In the genomic region with DNA sequence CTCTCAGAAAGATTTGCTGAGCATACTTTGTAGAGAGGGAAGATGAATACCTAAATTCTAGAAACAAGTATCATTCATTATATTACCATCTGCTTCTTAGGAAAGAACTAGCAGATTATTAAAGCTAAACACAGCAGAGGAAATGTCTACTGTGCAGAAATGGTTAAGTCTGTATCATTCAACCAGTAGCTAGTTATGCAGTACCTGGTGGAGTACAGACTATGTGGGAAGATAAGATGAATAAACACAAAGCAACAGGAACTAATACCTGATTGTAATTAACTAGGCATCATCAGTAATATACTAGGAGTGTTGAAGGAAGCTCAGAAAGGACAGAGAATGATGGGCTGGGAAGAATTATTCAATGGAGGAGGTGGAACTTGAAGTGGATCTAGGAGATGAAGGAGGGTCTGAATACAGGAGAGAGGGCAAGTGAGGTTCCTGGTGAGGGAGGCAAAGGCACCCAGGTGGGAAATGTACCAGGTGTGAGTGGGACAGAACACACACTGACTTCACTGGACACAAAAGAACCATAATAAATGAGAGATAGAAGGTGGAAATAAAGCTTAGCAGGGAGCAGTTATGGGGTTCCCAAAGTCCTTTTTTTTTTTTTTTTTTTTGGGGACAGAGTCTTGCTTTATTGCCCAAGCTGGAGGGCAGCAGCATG, we compare ENCODE assay signal across 22 cellular contexts. TPM values are rescaled to one million over a fixed set of nuclear protein-coding genes. Genes with fewer than 3 reads are reported as not detected.
DNase-seq lines count a peak whose midpoint lies in the region; ATAC-seq, FAIRE-seq and TF ChIP-seq lines count a peak whose summit lies in the region.
"Had no signal": no experiment of that assay in that cellular context is flagged by ENCODE, and none has a peak within 500 bp of the region (broad histone marks: within the 10 kb centered on the region; RNA-seq: fewer than 3 reads in every experiment).

No MANE protein-coding gene starts in this region.

- no peak overlapping the region for H2AFZ ChIP-seq in H1 (ENCODE audit: low read length)

- peak overlapping the region; percentile 34 for H3K27ac Mint-ChIP-seq in stimulated activated naive CD8-positive, alpha-beta T cell treated with anti-CD3 and anti-CD28 coated beads, Interleukin-15, Interleukin-2, amounts not matched to agents 100 ng/mL and 50 ng/mL, for 24 hours
- H3K27ac Mint-ChIP-seq in WTC11 (peak overlapping the region; percentile 37), type B pancreatic cell (peak overlapping the region; percentile 7)
- H3K27ac Mint-ChIP-seq: activated naive CD4-positive, alpha-beta T cell treated with anti-CD3 and anti-CD28 coated beads, Interleukin-2, amount 10 ng/mL, durations not matched to agents 7 days and 5 days had no signal

- POLR2A ChIA-PET in WTC11 (lab: Charles Lee) (interaction anchor here (0.6 kb wide), 2 partner anchors 132 to 773 kb away, joined by 3 to 5 read pairs; no protein-coding TSS in a partner anchor), H1 (lab: Charles Lee; ENCODE audit: partially characterized antibody) (interaction anchor here (0.6 to 2.6 kb wide), 5 partner anchors 10 to 213 kb away, joined by 3 to 11 read pairs (median 3); a partner anchor contains a TSS)

- no peak overlapping the region for H3K4me3 ChIP-seq in H1 (ENCODE audit: extremely low read depth in 1 of 4, insufficient read depth in 2 of 4, low read depth in 3 of 4, low read length in 4 of 4)
- H3K4me3 ChIP-seq: esophagus squamous epithelium, tibial artery had no signal

- no peak for TF ChIP-seq EP300 in H1 (IDR thresholded peaks at IDR 0.05; ENCODE audit: borderline replicate concordance in 1 of 2, low read depth in 2 of 2, low read length in 2 of 2)

- FAIRE-seq in H1 (lab: Jason Lieb, UNC) (no peak), HTR-8/SVneo (lab: Jason Lieb, UNC) (no peak)
- FAIRE-seq: GM12891, kidney, small intestine, TTC549 had no signal

- H3K27me3 Mint-ChIP-seq in stimulated activated naive CD8-positive, alpha-beta T cell treated with anti-CD3 and anti-CD28 coated beads, Interleukin-15, Interleukin-2, amounts not matched to agents 100 ng/mL and 50 ng/mL, for 24 hours = no peaks in the 10 kb centered on the region
- H3K27me3 Mint-ChIP-seq in WTC11 (ENCODE audit: low read depth) (peaks cover 3% of the 10 kb centered on the region; the same call in 1 of the 2 replicates), type B pancreatic cell (no peaks in the 10 kb centered on the region)
- H3K27me3 Mint-ChIP-seq: activated naive CD4-positive, alpha-beta T cell treated with anti-CD3 and anti-CD28 coated beads, Interleukin-2, amount 10 ng/mL, durations not matched to agents 7 days and 5 days had no signal

- H2BK120ac ChIP-seq in H1 (replicated peaks; ENCODE audit: low read depth, low read length) = no peak overlapping the region

- peak overlapping the region; percentile 61 for H4K91ac ChIP-seq in H1 (replicated peaks; ENCODE audit: insufficient read length, low read length)

- no peaks in the 10 kb centered on the region for H3K9me3 ChIP-seq in H1 (ENCODE audit: insufficient read depth in 2 of 2, low read depth in 1 of 2, low read length in 1 of 2)
- H3K9me3 ChIP-seq: esophagus squamous epithelium, tibial artery had no signal

- peaks cover 25% of the 10 kb centered on the region for H3K36me3 Mint-ChIP-seq in stimulated activated naive CD8-positive, alpha-beta T cell treated with anti-CD3 and anti-CD28 coated beads, Interleukin-15, Interleukin-2, amounts not matched to agents 100 ng/mL and 50 ng/mL, for 24 hours (ENCODE audit: low read depth)
- H3K36me3 Mint-ChIP-seq in WTC11 (peaks cover 7% of the 10 kb centered on the region), type B pancreatic cell (no peaks in the 10 kb centered on the region)

- no peak overlapping the region for H3K4me3 Mint-ChIP-seq in stimulated activated naive CD8-positive, alpha-beta T cell treated with anti-CD3 and anti-CD28 coated beads, Interleukin-15, Interleukin-2, amounts not matched to agents 100 ng/mL and 50 ng/mL, for 24 hours
- no peak overlapping the region for H3K4me3 Mint-ChIP-seq in WTC11
- no peak overlapping the region for H3K4me3 Mint-ChIP-seq in type B pancreatic cell
- H3K4me3 Mint-ChIP-seq: activated naive CD4-positive, alpha-beta T cell treated with anti-CD3 and anti-CD28 coated beads, Interleukin-2, amount 10 ng/mL, durations not matched to agents 7 days and 5 days had no signal

- H3K9me3 Mint-ChIP-seq in stimulated activated naive CD8-positive, alpha-beta T cell treated with anti-CD3 and anti-CD28 coated beads, Interleukin-15, Interleukin-2, amounts not matched to agents 100 ng/mL and 50 ng/mL, for 24 hours = peaks cover 7% of the 10 kb centered on the region
- no peaks in the 10 kb centered on the region for H3K9me3 Mint-ChIP-seq in WTC11
- no peaks in the 10 kb centered on the region for H3K9me3 Mint-ChIP-seq in type B pancreatic cell

- H3K4me1 ChIP-seq in H1 (replicated peaks in 1 of 4; ENCODE audit: control insufficient read depth in 3 of 4, insufficient read depth in 4 of 4, low read length in 3 of 4) = peaks cover 10 to 36% (median 25%) of the 10 kb centered on the region in 4 experiments

- no peak overlapping the region for H4K8ac ChIP-seq in H1 (ENCODE audit: extremely low read depth, insufficient read depth, low read length)

- H3K14ac ChIP-seq in H1 (ENCODE audit: insufficient read length) = no peak overlapping the region

- no peaks in the 10 kb centered on the region; the same call in 1 of the 2 replicates for H3K79me1 ChIP-seq in H1 (ENCODE audit: low read depth, low read length)

- no peak for TF ChIP-seq CTCF in WTC11 (IDR thresholded peaks at IDR 0.05)
- no peak for TF ChIP-seq CTCF in H1 (IDR thresholded peaks at IDR 0.05; ENCODE audit: control extremely low read depth in 1 of 3, insufficient read depth in 1 of 3, low read depth in 1 of 3, low read length in 3 of 3)
- no peak for TF ChIP-seq CTCF in type B pancreatic cell (conservative IDR thresholded peaks at IDR 0.05)

- no peak for TF ChIP-seq POLR2A in H1 (IDR thresholded peaks at IDR 0.05; ENCODE audit: control extremely low read depth in 1 of 2, low read depth in 2 of 2, low read length in 2 of 2)

- peak overlapping the region; percentile 84 for H2BK12ac ChIP-seq in H1 (ENCODE audit: low read depth, low read length)

- no peak overlapping the region for H3K23ac ChIP-seq in H1 (ENCODE audit: insufficient read length)

- CTCF ChIA-PET in WTC11 (lab: Charles Lee) (interaction anchor here (0.6 to 1.9 kb wide), 2 partner anchors 35 to 353 kb away, joined by 3 to 8 read pairs; no protein-coding TSS in a partner anchor), H1 (lab: Charles Lee; ENCODE audit: partially characterized antibody) (interaction anchor here (0.6 to 0.8 kb wide), 2 partner anchors 35 to 347 kb away, joined by 3 read pairs; no protein-coding TSS in a partner anchor)

- no peak for TF ChIP-seq RAD21 in H1 (IDR thresholded peaks at IDR 0.05 in 1 of 2, conservative IDR thresholded peaks at IDR 0.05 in 1 of 2; ENCODE audit: low read depth in 2 of 2, low read length in 2 of 2)

- H4K5ac ChIP-seq in H1 (ENCODE audit: insufficient read length, low read depth, low read length) = no peak overlapping the region

- no peak for ATAC-seq in stimulated activated naive CD8-positive, alpha-beta T cell treated with anti-CD3 and anti-CD28 coated beads, Interleukin-15, Interleukin-2, amounts not matched to agents 100 U/mL and 50 U/mL, for 24 hours
- ATAC-seq in WTC11 = no peak

- peak overlapping the region; percentile 62; the same call in 1 of the 2 replicates for H2BK5ac ChIP-seq in H1 (ENCODE audit: low read depth, low read length)

- peaks cover 86% of the 10 kb centered on the region for H3K4me1 Mint-ChIP-seq in stimulated activated naive CD8-positive, alpha-beta T cell treated with anti-CD3 and anti-CD28 coated beads, Interleukin-15, Interleukin-2, amounts not matched to agents 100 ng/mL and 50 ng/mL, for 24 hours (ENCODE audit: low read depth)
- peaks cover 78% of the 10 kb centered on the region for H3K4me1 Mint-ChIP-seq in WTC11
- H3K4me1 Mint-ChIP-seq in type B pancreatic cell (ENCODE audit: unreplicated experiment) = peaks cover 30% of the 10 kb centered on the region

- H2BK20ac ChIP-seq in H1 (ENCODE audit: low read length) = no peak overlapping the region; the same call in 1 of the 2 replicates

- peaks cover 3 to 96% of the 10 kb centered on the region in 2 experiments for H3K79me2 ChIP-seq in H1 (ENCODE audit: control insufficient read depth in 1 of 2, insufficient read depth in 2 of 2, low read length in 2 of 2)

- peak overlapping the region in 1 of 2 experiments; percentile 9; a peak in 1 of 4 replicates for H3K4me2 ChIP-seq in H1 (ENCODE audit: insufficient read depth in 1 of 2, low read depth in 2 of 2, low read length in 2 of 2)

- H3K27me3 ChIP-seq in H1 (replicated peaks in 1 of 4; ENCODE audit: control insufficient read depth in 3 of 4, extremely low read depth in 1 of 4, insufficient read depth in 3 of 4, low read length in 3 of 4) = no peaks in the 10 kb centered on the region
- H3K27me3 ChIP-seq: esophagus squamous epithelium, tibial artery had no signal

- peak overlapping the region; percentile 89 for H2AK5ac ChIP-seq in H1 (ENCODE audit: low read depth, low read length)

- H3K23me2 ChIP-seq in H1 (ENCODE audit: low read depth, low read length) = no peaks in the 10 kb centered on the region

- peak overlapping the region; percentile 22; the same call in 1 of the 2 replicates for H2BK15ac ChIP-seq in H1 (ENCODE audit: low read length)

- peaks cover 0 to 2% of the 10 kb centered on the region in 2 experiments for H4K20me1 ChIP-seq in H1 (replicated peaks in 1 of 2; ENCODE audit: control insufficient read depth in 1 of 2, insufficient read depth in 2 of 2, low read length in 2 of 2)

- DNase-seq in stimulated activated naive CD8-positive, alpha-beta T cell treated with anti-CD3 and anti-CD28 coated beads, Interleukin-15, Interleukin-2, amounts not matched to agents 100 U/mL and 50 U/mL, for 24 hours = no peak
- no peak for DNase-seq in WTC11 (ENCODE audit: low spot score)
- DNase-seq in H1 (ENCODE audit: low read depth in 1 of 2, low spot score in 2 of 2) = no peak
- no peak for DNase-seq in type B pancreatic cell (ENCODE audit: extremely low spot score, unreplicated experiment)
- DNase-seq in AG20443 (ENCODE audit: low spot score) = no peak
- no peak for DNase-seq in hypothalamus (lab: John Stamatoyannopoulos, UW)
- no peak for DNase-seq in HTR-8/SVneo (ENCODE audit: insufficient read length, low spot score)
- DNase-seq: activated naive CD4-positive, alpha-beta T cell treated with anti-CD3 and anti-CD28 coated beads, Interleukin-2, amount 10 ng/mL, durations not matched to agents 7 days and 5 days; DND-41; esophagus squamous epithelium; kidney; NCI-H1048; NCI-H187 treated with DMSO at 0.1 percent for 48 hours; NCI-H2227 treated with DMSO at 0.1 percent for 48 hours; nucleus accumbens; small intestine; stimulated activated CD4-positive, alpha-beta T cell treated with anti-CD3 and anti-CD28 coated beads, Interleukin-2, amount 100 ng/mL, for 24 hours; stimulated activated naive CD4-positive, alpha-beta T cell treated with Interleukin-2 at 50 U/mL for 16 hours; tibial artery had no signal

- peak overlapping the region; percentile 13 for H3K4ac ChIP-seq in H1 (replicated peaks; ENCODE audit: insufficient read length, low read depth, low read length)

- H3K27ac ChIP-seq in H1 (ENCODE audit: low read depth, low read length) = no peak overlapping the region
- H3K27ac ChIP-seq: esophagus squamous epithelium had no signal

- peak overlapping the region; percentile 1 for H3K56ac ChIP-seq in H1 (replicated peaks; ENCODE audit: insufficient read length, low read depth, low read length)

- H3K18ac ChIP-seq in H1 (ENCODE audit: extremely low read depth, low read length) = peak overlapping the region; percentile 75

- no peak overlapping the region for H3K9ac ChIP-seq in H1 (replicated peaks in 1 of 4; ENCODE audit: extremely low read depth in 1 of 4, low read depth in 3 of 4, low read length in 3 of 4)

- H3K36me3 ChIP-seq in H1 (ENCODE audit: control insufficient read depth in 2 of 4, insufficient read depth in 4 of 4, low read length in 3 of 4) = no peaks in the 10 kb centered on the region; a peak in 1 of 8 replicates
- H3K36me3 ChIP-seq: tibial artery had no signal

RNA-seq across cellular contexts. Expression of a gene that starts 9.5 kb away (rescaled TPM):
- total RNA-seq in WTC11 (2021) (63.7 to 67.3 TPM (median 66.0 TPM) in 3 replicates), type B pancreatic cell (ENCODE audit: low replicate concordance) (38.2 and 45.5 TPM in 2 replicates)
- 92.9 and 94.7 TPM in 2 replicates for total RNA-seq in H1 (2021; fragmentation: NEBNext Ultra II Directional; extraction: Animal tissue kit (Norgen Biotek cat#: 25700))
- 68.4 and 69.3 TPM in 2 replicates for polyA plus RNA-seq in H1 (2011; rRNA removed)
- 69.3 TPM for polyA plus RNA-seq in H1 (2011; cell fraction: cytosol; rRNA removed)
- polyA plus RNA-seq in H1 (2011; cell fraction: nucleus; rRNA removed) = 122 TPM
- polyA plus RNA-seq in H1 (2012, experiment 1 of 2) = 53.8 to 78.2 TPM (median 59.0 TPM) in 4 replicates
- polyA plus RNA-seq in H1 (2012, experiment 2 of 2) = 4.4 TPM
- polyA plus RNA-seq in H1 (2013, experiment 1 of 2) = 58.6 TPM
- 59.7 TPM for polyA plus RNA-seq in H1 (2013, experiment 2 of 2)
- 410 and 421 TPM in 2 replicates for polyA minus RNA-seq in H1 (2011; rRNA and poly(A)+ RNA removed)
- polyA minus RNA-seq in H1 (2011; cell fraction: cytosol; rRNA and poly(A)+ RNA removed) = 127 TPM
- 199 TPM for polyA minus RNA-seq in H1 (2011; cell fraction: nucleus; rRNA and poly(A)+ RNA removed)

RNA-seq across cellular contexts. Expression of a gene that starts 21.7 kb away (rescaled TPM):
- total RNA-seq in WTC11 (2021) = 47.6 to 55.3 TPM (median 50.5 TPM) in 3 replicates
- total RNA-seq in H1 (2021; fragmentation: NEBNext Ultra II Directional; extraction: Animal tissue kit (Norgen Biotek cat#: 25700)) = 50.4 and 53.2 TPM in 2 replicates
- polyA plus RNA-seq in H1 (2011; rRNA removed) = 27.2 and 32.0 TPM in 2 replicates
- 34.3 TPM for polyA plus RNA-seq in H1 (2011; cell fraction: cytosol; rRNA removed)
- 16.9 TPM for polyA plus RNA-seq in H1 (2011; cell fraction: nucleus; rRNA removed)
- polyA plus RNA-seq in H1 (2012, experiment 1 of 2) = 31.4 to 37.5 TPM (median 35.0 TPM) in 4 replicates
- polyA plus RNA-seq in H1 (2012, experiment 2 of 2) = 30.6 TPM
- 38.8 TPM for polyA plus RNA-seq in H1 (2013, experiment 1 of 2)
- 39.4 TPM for polyA plus RNA-seq in H1 (2013, experiment 2 of 2)
- polyA minus RNA-seq in H1 (2011; rRNA and poly(A)+ RNA removed) = 9.7 and 10.1 TPM in 2 replicates
- 23.1 TPM for polyA minus RNA-seq in H1 (2011; cell fraction: cytosol; rRNA and poly(A)+ RNA removed)
- 12.6 TPM for polyA minus RNA-seq in H1 (2011; cell fraction: nucleus; rRNA and poly(A)+ RNA removed)
- total RNA-seq in type B pancreatic cell (ENCODE audit: low replicate concordance) = 27.4 and 29.2 TPM in 2 replicates
